12 cellular contexts compared by ENCODE assay signal in the genomic region with DNA sequence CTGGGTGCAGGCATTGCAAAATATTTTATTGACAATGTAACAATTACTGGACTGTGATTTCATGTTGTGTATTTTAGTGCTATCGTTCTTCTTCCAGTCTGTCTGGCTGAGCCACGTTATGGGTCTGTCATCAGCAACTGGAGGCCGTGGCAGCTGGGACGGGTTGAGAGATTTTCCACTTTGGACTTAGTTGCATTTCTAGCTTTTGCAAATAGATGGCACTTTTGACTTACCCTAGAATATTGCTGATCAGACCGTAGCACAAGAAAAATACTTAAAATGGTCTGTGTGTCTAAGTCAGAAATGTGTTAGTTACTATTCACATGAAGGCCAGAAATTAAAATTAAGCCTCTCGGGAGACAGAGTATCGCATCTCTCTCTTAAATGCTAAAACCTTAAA.
A peak's percentile ranks its signal among the peaks of the same experiment; 100 is the strongest.
DNase-seq lines count a peak whose midpoint lies in the region; ATAC-seq and TF ChIP-seq lines count a peak whose summit lies in the region.
"Had no signal": no experiment of that assay in that cellular context is flagged by ENCODE, and none has a peak within 500 bp of the region (broad histone marks: within the 10 kb centered on the region; RNA-seq: fewer than 3 reads in every experiment).

No MANE protein-coding gene starts in this region.

- H3K4me2 ChIP-seq in smooth muscle cell, result no peak overlapping the region

- no peak for ATAC-seq in foreskin keratinocyte
- no peak for ATAC-seq in HG03521 (IDR thresholded peaks at IDR 0.05; ENCODE audit: unreplicated experiment)
- ATAC-seq: activated naive CD4-positive, alpha-beta T cell treated with anti-CD3 and anti-CD28 coated beads, Interleukin-2, amount 50 U/mL, for 72 hours; K562 had no signal

- no peak overlapping the region for H2AFZ ChIP-seq in smooth muscle cell (ENCODE audit: low read depth)
- H2AFZ ChIP-seq: parathyroid adenoma had no signal

- 53% methylated on average over 7 of the region's 7 CpGs for WGBS in smooth muscle cell (ENCODE audit: low lambda C conversion rate)

- peak; percentile 17 for DNase-seq in activated effector memory CD4-positive, alpha-beta T cell treated with anti-CD3 and anti-CD28 coated beads, Interleukin-2, amount 50 U/mL, for 16 hours
- DNase-seq in activated effector memory CD4-positive, alpha-beta T cell treated with Interleukin-2 at 50 U/mL for 16 hours, result no peak
- DNase-seq in NCI-H524 (lab: John Stamatoyannopoulos, UW) (peak; percentile 8 to 70), fibroblast of the conjunctiva (ENCODE audit: low read depth) (peak; percentile 0), smooth muscle cell (lab: John Stamatoyannopoulos, UW; ENCODE audit: unreplicated experiment) (no peak), SKM-1 treated with dmso at 0.1 percent for 144 hours (lab: John Stamatoyannopoulos, UW; ENCODE audit: unreplicated experiment) (no peak), foreskin keratinocyte (no peak)
- DNase-seq: BE2C had no signal

- H4K20me1 ChIP-seq in smooth muscle cell (ENCODE audit: low read depth), result no peaks in the 10 kb centered on the region

- H3K4me3 ChIP-seq in smooth muscle cell, result no peak overlapping the region
- H3K4me3 ChIP-seq: K562 had no signal

- H3F3A ChIP-seq in smooth muscle cell (ENCODE audit: low read depth), result no peaks in the 10 kb centered on the region

- peaks cover 61% of the 10 kb centered on the region for H3K27me3 ChIP-seq in smooth muscle cell (ENCODE audit: low read depth)
- peaks cover 7% of the 10 kb centered on the region for H3K27me3 ChIP-seq in foreskin keratinocyte

- no peaks in the 10 kb centered on the region for H3K9me3 ChIP-seq in smooth muscle cell (replicated peaks; ENCODE audit: low read depth)
- H3K9me3 ChIP-seq: BE2C had no signal

- H3K4me1 ChIP-seq in smooth muscle cell (ENCODE audit: low read depth), result no peaks in the 10 kb centered on the region
- no peaks in the 10 kb centered on the region for H3K4me1 ChIP-seq in foreskin keratinocyte
- H3K4me1 ChIP-seq: BE2C, parathyroid adenoma had no signal

- no peaks in the 10 kb centered on the region for H3K36me3 ChIP-seq in smooth muscle cell (ENCODE audit: low read depth)
- H3K36me3 ChIP-seq: BE2C had no signal

- TF ChIP-seq CTCF in smooth muscle cell (IDR thresholded peaks at IDR 0.05; ENCODE audit: borderline replicate concordance, insufficient read depth, poor library complexity, severe bottlenecking), result peak; percentile 25
- no peak for TF ChIP-seq CTCF in foreskin keratinocyte (conservative IDR thresholded peaks at IDR 0.05)

- H3K9ac ChIP-seq in smooth muscle cell (ENCODE audit: low read depth), result no peak overlapping the region
- H3K9ac ChIP-seq: parathyroid adenoma had no signal

- H3K79me2 ChIP-seq in smooth muscle cell (ENCODE audit: low read depth), result no peaks in the 10 kb centered on the region
- H3K79me2 ChIP-seq: parathyroid adenoma had no signal

- no peak overlapping the region for H3K27ac ChIP-seq in smooth muscle cell (ENCODE audit: low read depth)
- H3K27ac ChIP-seq in foreskin keratinocyte, result no peak overlapping the region
- H3K27ac ChIP-seq: parathyroid adenoma had no signal

Comparison
In these comparisons a context has a peak if more than half of its experiments do, and no peak if none do; other contexts are left out.
1. DNase-seq: peak in activated effector memory CD4-positive, alpha-beta T cell treated with anti-CD3 and anti-CD28 coated beads, Interleukin-2, amount 50 U/mL, for 16 hours (single experiment), NCI-H524 (2 of 2) and fibroblast of the conjunctiva (single experiment); none in activated effector memory CD4-positive, alpha-beta T cell treated with Interleukin-2 at 50 U/mL for 16 hours (single experiment), smooth muscle cell (single experiment), SKM-1 treated with dmso at 0.1 percent for 144 hours (single experiment) and foreskin keratinocyte (0 of 2).